In genomic region chr10:117616179-117616578, GRCh38 we compare ENCODE assay signal across 21 cellular contexts.
DNase-seq lines count a peak whose midpoint lies in the region; ATAC-seq, FAIRE-seq and TF ChIP-seq lines count a peak whose summit lies in the region.
"Had no signal": no experiment of that assay in that cellular context is flagged by ENCODE, and none has a peak within 500 bp of the region (broad histone marks: within the 10 kb centered on the region; RNA-seq: fewer than 3 reads in every experiment).

No MANE protein-coding gene starts in this region.

- FAIRE-seq in GM12892 (lab: Jason Lieb, UNC) = no peak
- FAIRE-seq: H1, RCC 7860 had no signal

- no peak for TF ChIP-seq POLR2A in GM12892 (IDR thresholded peaks at IDR 0.05; ENCODE audit: low read depth, low read length)

- DNase-seq in GM13976 (ENCODE audit: low spot score) (peak; percentile 49), GM12892 (ENCODE audit: insufficient read length) (no peak), DMS53 treated with DMSO at 0.1 percent for 48 hours (lab: John Stamatoyannopoulos, UW; ENCODE audit: unreplicated experiment) (no peak), NCI-H1436 (lab: John Stamatoyannopoulos, UW) (no peak)
- DNase-seq: activated CD8-positive, alpha-beta T cell treated with anti-CD3 and anti-CD28 coated beads, Interleukin-2, amount 10 ng/mL, durations not matched to agents 7 days and 5 days; activated effector memory CD4-positive, alpha-beta T cell treated with anti-CD3 and anti-CD28 coated beads, Interleukin-2, amount 50 U/mL, for 16 hours; amygdala; Calu3; cerebellar nuclear complex; MG63; NCI-H2029; NCI-H774; nucleus accumbens; sigmoid colon; stimulated activated CD4-positive, alpha-beta T cell treated with anti-CD3 and anti-CD28 coated beads, Interleukin-2, amount 100 ng/mL, for 24 hours had no signal

- in situ Hi-C loops in GM13976 (cut with MboI; ENCODE audit: low sequenced_read_pairs, unreplicated experiment) = no loop called here

- ATAC-seq in GM19043 (IDR thresholded peaks at IDR 0.05; ENCODE audit: low read depth, unreplicated experiment) (peak; percentile 66), HG02610 (IDR thresholded peaks at IDR 0.05; ENCODE audit: unreplicated experiment) (peak; percentile 59), HG03442 (IDR thresholded peaks at IDR 0.05; ENCODE audit: unreplicated experiment) (peak; percentile 91), HG02981 (IDR thresholded peaks at IDR 0.05; ENCODE audit: unreplicated experiment) (no peak)
- ATAC-seq: activated CD8-positive, alpha-beta T cell treated with anti-CD3 and anti-CD28 coated beads, Interleukin-2, amount 10 ng/mL, durations not matched to agents 7 days and 5 days had no signal

- no peak for TF ChIP-seq CTCF in GM13976 (IDR thresholded peaks at IDR 0.05; ENCODE audit: borderline replicate concordance, control extremely low read depth, extremely low read depth, insufficient read depth, missing control alignments)
